Comparison of ENCODE assay signal across 35 cellular contexts in the genomic region with DNA sequence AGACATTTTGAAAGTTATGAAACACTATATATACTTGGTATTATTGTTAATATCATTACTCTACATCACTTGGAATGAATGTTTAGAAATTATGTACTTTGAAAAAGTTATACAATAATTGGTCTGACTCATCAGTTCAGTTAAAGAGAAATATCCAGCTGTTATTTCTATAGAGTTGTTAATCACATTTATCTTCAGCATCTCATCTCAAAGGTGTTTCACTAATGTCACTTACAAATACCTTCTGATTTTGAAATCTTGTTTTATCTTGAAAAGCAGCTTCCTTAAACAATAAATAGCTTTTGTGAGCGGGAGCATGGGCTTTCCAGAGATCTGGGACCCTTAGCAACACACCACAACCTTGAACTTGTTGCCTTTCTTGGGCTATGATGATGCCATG.
"Had no signal": no experiment of that assay in that cellular context is flagged by ENCODE, and none has a peak within 500 bp of the region (broad histone marks: within the 10 kb centered on the region; RNA-seq: fewer than 3 reads in every experiment).

No MANE protein-coding gene starts in this region.

- DNase-seq: Karpas-422, Kasumi-1, MG63, MM.1S, MV-4-11, NCI-H1048, NCI-H1092, NCI-H1092 treated with DMSO at 0.1 percent for 48 hours, NCI-H1105, NCI-H1105 treated with DMSO at 0.1 percent for 48 hours, NCI-H1417, NCI-H1417 treated with DMSO at 0.1 percent for 48 hours, NCI-H1436, NCI-H1436 treated with DMSO at 0.1 percent for 48 hours, NCI-H146, NCI-H1694, NCI-H1694 treated with DMSO at 0.1 percent for 48 hours, NCI-H187, NCI-H187 treated with DMSO at 0.1 percent for 48 hours, NCI-H1930, NCI-H2029, NCI-H2029 treated with DMSO at 0.1 percent for 48 hours, NCI-H2081, NCI-H2081 treated with DMSO at 0.1 percent for 48 hours, NCI-H2107, NCI-H2171, NCI-H2171 treated with DMSO at 0.1 percent for 48 hours, NCI-H2227 treated with DMSO at 0.1 percent for 48 hours, NCI-H226, NCI-H345, NCI-H446, NCI-H446 treated with DMSO at 0.1 percent for 48 hours, NCI-H510A, NCI-H510A treated with DMSO at 0.1 percent for 48 hours, NCI-H524 had no signal
